In genomic region chr3:8423307-8423706, GRCh38 we compare ENCODE assay signal across 22 cellular contexts.
"Had no signal": no experiment of that assay in that cellular context is flagged by ENCODE, and none has a peak within 500 bp of the region (broad histone marks: within the 10 kb centered on the region; RNA-seq: fewer than 3 reads in every experiment).

No MANE protein-coding gene starts in this region.

- H3K4me1 Mint-ChIP-seq: activated CD4-positive, alpha-beta T cell treated with anti-CD3 and anti-CD28 coated beads for 36 hours; activated naive CD4-positive, alpha-beta T cell treated with anti-CD3 and anti-CD28 coated beads, Interleukin-2, amount 50 U/mL, for 24 hours; immature natural killer cell had no signal

- H3K4me3 ChIP-seq: breast epithelium, esophagus muscularis mucosa, left ventricle myocardium inferior, right atrium auricular region, tibial artery, uterus had no signal

- H3K9me3 Mint-ChIP-seq: activated naive CD4-positive, alpha-beta T cell treated with anti-CD3 and anti-CD28 coated beads, Interleukin-2, amount 50 U/mL, for 24 hours; immature natural killer cell had no signal

- DNase-seq: activated CD4-positive, alpha-beta T cell treated with anti-CD3 and anti-CD28 coated beads for 36 hours; activated CD4-positive, alpha-beta T cell treated with anti-CD3 and anti-CD28 coated beads, Interleukin-2, amount 50 U/mL, for 48 hours; activated gamma-delta T cell; cerebellar nuclear complex; effector CD4-positive, alpha-beta T cell; immature natural killer cell; kidney glomerular epithelial cell; left ventricle myocardium inferior; mammary epithelial cell; midbrain; nucleus accumbens; stimulated activated CD4-positive, alpha-beta T cell treated with anti-CD3 and anti-CD28 coated beads, Interleukin-2, amount 100 ng/mL, for 24 hours; stimulated activated naive CD8-positive, alpha-beta T cell treated with anti-CD3 and anti-CD28 coated beads, Interleukin-15, Interleukin-2, amounts not matched to agents 100 U/mL and 50 U/mL, for 24 hours; substantia nigra; tibial artery; uterus had no signal

- H3K9me3 ChIP-seq: uterus had no signal

- H3K27ac ChIP-seq: breast epithelium, esophagus muscularis mucosa, left ventricle myocardium inferior, right atrium auricular region, tibial artery, uterus had no signal

- FAIRE-seq: astrocyte had no signal

- H3K4me1 ChIP-seq: breast epithelium, esophagus muscularis mucosa, left ventricle myocardium inferior, right atrium auricular region, tibial artery, uterus had no signal

- H3K4me3 Mint-ChIP-seq: activated CD4-positive, alpha-beta T cell treated with anti-CD3 and anti-CD28 coated beads for 36 hours; activated naive CD4-positive, alpha-beta T cell treated with anti-CD3 and anti-CD28 coated beads, Interleukin-2, amount 50 U/mL, for 24 hours; immature natural killer cell; nephron had no signal

- H3K36me3 ChIP-seq: breast epithelium, esophagus muscularis mucosa, right atrium auricular region, tibial artery, uterus had no signal

- H3K27me3 ChIP-seq: breast epithelium, esophagus muscularis mucosa, right atrium auricular region, tibial artery, uterus had no signal

- H3K36me3 Mint-ChIP-seq: activated naive CD4-positive, alpha-beta T cell treated with anti-CD3 and anti-CD28 coated beads, Interleukin-2, amount 50 U/mL, for 24 hours; immature natural killer cell had no signal

- ATAC-seq: activated CD4-positive, alpha-beta T cell treated with anti-CD3 and anti-CD28 coated beads for 36 hours; stimulated activated naive CD8-positive, alpha-beta T cell treated with anti-CD3 and anti-CD28 coated beads, Interleukin-15, Interleukin-2, amounts not matched to agents 100 U/mL and 50 U/mL, for 24 hours had no signal

- H3K27me3 Mint-ChIP-seq: activated CD4-positive, alpha-beta T cell treated with anti-CD3 and anti-CD28 coated beads for 36 hours; activated naive CD4-positive, alpha-beta T cell treated with anti-CD3 and anti-CD28 coated beads, Interleukin-2, amount 50 U/mL, for 24 hours had no signal

- H3K27ac Mint-ChIP-seq: activated CD4-positive, alpha-beta T cell treated with anti-CD3 and anti-CD28 coated beads for 36 hours; activated naive CD4-positive, alpha-beta T cell treated with anti-CD3 and anti-CD28 coated beads, Interleukin-2, amount 50 U/mL, for 24 hours; immature natural killer cell; nephron had no signal
